In genomic region chr15:67080900-67081431, GRCh38 we compare ENCODE assay signal across 9 cellular contexts. TPM values are rescaled to one million over a fixed set of nuclear protein-coding genes. Genes with fewer than 3 reads are reported as not detected.
DNase-seq lines count a peak whose midpoint lies in the region; ATAC-seq and TF ChIP-seq lines count a peak whose summit lies in the region.
"Had no signal": no experiment of that assay in that cellular context is flagged by ENCODE, and none has a peak within 500 bp of the region (broad histone marks: within the 10 kb centered on the region; RNA-seq: fewer than 3 reads in every experiment).

No MANE protein-coding gene starts in this region.

- peak; percentile 97 for DNase-seq in GM12865 (ENCODE audit: low read depth)
- peak; percentile 50 for DNase-seq in H7
- DNase-seq in NAMALWA (ENCODE audit: low spot score), result peak; percentile 99
- DNase-seq in activated T-cell treated with anti-CD3 and anti-CD28 coated beads for 4 hours, result peak; percentile 58
- peak; percentile 83 for DNase-seq in retinal pigment epithelial cell (ENCODE audit: low read depth)
- no peak for DNase-seq in NCI-H2029 treated with DMSO at 0.1 percent for 48 hours (lab: John Stamatoyannopoulos, UW)
- DNase-seq in left colon, result no peak
- DNase-seq: activated naive CD8-positive, alpha-beta T cell treated with anti-CD3 and anti-CD28 coated beads, Interleukin-2, amount 10 ng/mL, durations not matched to agents 7 days and 5 days had no signal

- ATAC-seq in gastroesophageal sphincter (peak; percentile 25), left colon (no peak)

- H3K36me3 ChIP-seq in H7 (replicated peaks; ENCODE audit: control insufficient read depth, insufficient read depth, low read length) (no peaks in the 10 kb centered on the region; the same call in 1 of the 2 replicates), gastroesophageal sphincter (no peaks in the 10 kb centered on the region)

- H3K9me3 ChIP-seq in gastroesophageal sphincter, result no peaks in the 10 kb centered on the region

- TF ChIP-seq EP300 in gastroesophageal sphincter (IDR thresholded peaks at IDR 0.05), result no peak

- H3K27me3 ChIP-seq in H7 (ENCODE audit: control insufficient read depth, insufficient read depth, low read length) (no peaks in the 10 kb centered on the region), gastroesophageal sphincter (no peaks in the 10 kb centered on the region)

- intact Hi-C loops in left colon (cut with DNase I, micrococcal nuclease), result no loop called here

- H3K27ac ChIP-seq in gastroesophageal sphincter, result peak overlapping the region; percentile 45 to 81 (median 74)

- H3K4me3 ChIP-seq in GM12865 (ENCODE audit: low read depth, low read length), result peak overlapping the region; percentile 4; the same call in 1 of the 2 replicates
- no peak overlapping the region for H3K4me3 ChIP-seq in H7 (ENCODE audit: insufficient read depth, low read depth, low read length)
- peak overlapping the region in 1 of 2 donors; percentile 3 for H3K4me3 ChIP-seq in gastroesophageal sphincter
- peak overlapping the region; percentile 25 for H3K4me3 ChIP-seq in retinal pigment epithelial cell (ENCODE audit: low read length)

- no peak for TF ChIP-seq POLR2A in gastroesophageal sphincter (IDR thresholded peaks at IDR 0.05)

- TF ChIP-seq CTCF in GM12865 (IDR thresholded peaks at IDR 0.05; ENCODE audit: insufficient read depth, low read depth, low read length, missing control alignments) (peak; percentile 41), gastroesophageal sphincter (IDR thresholded peaks at IDR 0.05) (no peak), retinal pigment epithelial cell (conservative IDR thresholded peaks at IDR 0.05; ENCODE audit: low read depth, low read length) (peak; percentile 43)

- peaks cover 0 to 97% (median 50%) of the 10 kb centered on the region in 3 donors for H3K4me1 ChIP-seq in gastroesophageal sphincter

- WGBS in gastroesophageal sphincter (ENCODE audit: low coverage in 1 of 2), 2 donors, result 0 to 16% methylated on average over 3 to 10 of the region's 10 CpGs

RNA-seq across cellular contexts. Expression of gene SMAD3, which starts 15.6 kb away (rescaled TPM):
- 29.2 and 30.8 TPM in 2 replicates for total RNA-seq in H7 (2014; rRNA removed; shearing (Covaris generic))
- total RNA-seq in gastroesophageal sphincter (10 to 100 TPM; 19.8 to 30.6 (median 25.9) TPM), left colon (10 to 100 TPM; 33.3 to 60.7 TPM)

Comparison
In these comparisons a context has a peak if more than half of its experiments do, and no peak if none do; other contexts are left out.
1. DNase-seq: peak in GM12865 (single experiment), H7 (single experiment), NAMALWA (single experiment), activated T-cell treated with anti-CD3 and anti-CD28 coated beads for 4 hours (single experiment) and retinal pigment epithelial cell (single experiment); none in NCI-H2029 treated with DMSO at 0.1 percent for 48 hours (single experiment) and left colon (0 of 2).
2. CTCF ChIP-seq: peak in GM12865 (single experiment) and retinal pigment epithelial cell (single experiment); none in gastroesophageal sphincter (0 of 4).